ENCODE assay signal across 8 cellular contexts in genomic region chr12:6925239-6925542, GRCh38. TPM values are rescaled to one million over a fixed set of nuclear protein-coding genes. Genes with fewer than 3 reads are reported as not detected.
A peak's percentile ranks its signal among the peaks of the same experiment; 100 is the strongest.
DNase-seq lines count a peak whose midpoint lies in the region; ATAC-seq and TF ChIP-seq lines count a peak whose summit lies in the region.

No MANE protein-coding gene starts in this region.

- TF ChIP-seq CTCF in cardiac muscle cell (IDR thresholded peaks at IDR 0.05; ENCODE audit: low read depth, low read length), result no peak

- H3K4me3 ChIP-seq in cardiac muscle cell (no peak overlapping the region), muscle layer of duodenum (ENCODE audit: low read depth in 1 of 2, low read length in 2 of 2) (peak overlapping the region in 1 of 2 donors; percentile 61), aorta (ENCODE audit: low read length in 2 of 2) (no peak overlapping the region)

- no peak for ATAC-seq in Right ventricle myocardium superior (ENCODE audit: poor library complexity)
- no peak for ATAC-seq in aorta (ENCODE audit: low FRiP score)
- ATAC-seq in HG03280 (IDR thresholded peaks at IDR 0.05; ENCODE audit: unreplicated experiment), result no peak

- peaks cover 39% of the 10 kb centered on the region for H3K4me1 ChIP-seq in cardiac muscle cell (ENCODE audit: low read depth)
- peaks cover 31 to 45% of the 10 kb centered on the region in 2 donors for H3K4me1 ChIP-seq in muscle layer of duodenum (ENCODE audit: control insufficient read depth in 1 of 2, insufficient read depth in 2 of 2, low read length in 2 of 2)
- no peaks in the 10 kb centered on the region for H3K4me1 ChIP-seq in aorta (ENCODE audit: control insufficient read depth in 1 of 2, insufficient read depth in 2 of 2, low read length in 2 of 2)

- H3K27me3 ChIP-seq in cardiac muscle cell (no peaks in the 10 kb centered on the region), muscle layer of duodenum (ENCODE audit: low read depth, low read length) (no peaks in the 10 kb centered on the region), aorta (ENCODE audit: control insufficient read depth in 1 of 2, insufficient read depth in 2 of 2, low read length in 1 of 2) (no peaks in the 10 kb centered on the region)

- intact Hi-C loops in Right ventricle myocardium superior (cut with DNase I) (no loop called here), aorta (cut with DNase I) (loop anchor here (2.0 to 5.0 kb wide), 2 partner anchors 40 to 58 kb away; partner anchors contain the start of gene TPI1 (in 1 of the 2))

- peaks cover 6% of the 10 kb centered on the region for H3K36me3 ChIP-seq in cardiac muscle cell
- H3K36me3 ChIP-seq in muscle layer of duodenum (ENCODE audit: control insufficient read depth in 1 of 2, insufficient read depth in 2 of 2, low read length in 2 of 2), result peaks cover 0 to 14% of the 10 kb centered on the region in 2 donors
- H3K36me3 ChIP-seq in aorta (ENCODE audit: control insufficient read depth in 1 of 2, insufficient read depth in 2 of 2, low read length in 1 of 2), result no peaks in the 10 kb centered on the region

- DNase-seq in cardiac muscle cell (ENCODE audit: low read depth in 1 of 2, low spot score in 1 of 2) (no peak), Right ventricle myocardium superior (no peak), cerebellum (ENCODE audit: low spot score) (peak; percentile 66), aorta (no peak), Ammon's horn (ENCODE audit: low spot score) (no peak), UCSD-AML1 (lab: John Stamatoyannopoulos, UW; ENCODE audit: unreplicated experiment) (no peak)

- peak overlapping the region; percentile 80 for H3K27ac ChIP-seq in cardiac muscle cell
- H3K27ac ChIP-seq in muscle layer of duodenum (ENCODE audit: low read length), result peak overlapping the region; percentile 95
- H3K27ac ChIP-seq in aorta (ENCODE audit: low read depth in 1 of 2, low read length in 2 of 2), result peak overlapping the region; percentile 68 to 94

- H3K9me3 ChIP-seq in cardiac muscle cell (ENCODE audit: low read depth), result no peaks in the 10 kb centered on the region
- no peaks in the 10 kb centered on the region for H3K9me3 ChIP-seq in muscle layer of duodenum (ENCODE audit: control insufficient read depth in 1 of 2, low read length in 2 of 2)
- no peaks in the 10 kb centered on the region for H3K9me3 ChIP-seq in aorta (ENCODE audit: control insufficient read depth, low read length)

- 0 to 8% methylated on average over 1 of the region's 1 CpG for WGBS in aorta, 2 donors

RNA-seq across cellular contexts. Expression of gene ATN1, which starts 2.6 kb away (rescaled TPM):
- total RNA-seq in cardiac muscle cell (28.1 and 46.4 TPM in 2 replicates), Right ventricle myocardium superior (69.7 TPM), cerebellum (16.2 TPM), aorta (100 to 1,000 TPM; 138 to 146 TPM)
- polyA plus RNA-seq in cardiac muscle cell (22.8 and 37.8 TPM in 2 replicates), aorta (100 to 1,000 TPM in 1 of 2 donors, 10 to 100 TPM in 1; 22.7 to 149 TPM)

RNA-seq across cellular contexts. Expression of gene ENO2, which starts 10.8 kb away (rescaled TPM):
- total RNA-seq in cardiac muscle cell, result 56.2 and 87.7 TPM in 2 replicates
- 133 and 154 TPM in 2 replicates for polyA plus RNA-seq in cardiac muscle cell
- total RNA-seq in Right ventricle myocardium superior, result 7.4 TPM
- total RNA-seq in cerebellum, result 95.4 TPM
- total RNA-seq in aorta, result 10 to 100 TPM; 59.0 to 79.5 TPM
- 100 to 1,000 TPM in 1 of 2 donors, 10 to 100 TPM in 1; 14.7 to 116 TPM for polyA plus RNA-seq in aorta

RNA-seq across cellular contexts. Expression of gene RNU7-1, which starts 18.4 kb away (rescaled TPM):
- total RNA-seq in cardiac muscle cell, result not detected in 2 replicates
- not detected in 2 replicates for polyA plus RNA-seq in cardiac muscle cell
- total RNA-seq in Right ventricle myocardium superior, result not detected
- not detected for total RNA-seq in cerebellum
- not detected for total RNA-seq in aorta
- not detected for polyA plus RNA-seq in aorta

RNA-seq across cellular contexts. Expression of gene C12orf57, which starts 18.6 kb away (rescaled TPM):
- total RNA-seq in cardiac muscle cell (260 and 307 TPM in 2 replicates), Right ventricle myocardium superior (251 TPM), cerebellum (131 TPM), aorta (100 to 1,000 TPM; 197 to 233 TPM)
- polyA plus RNA-seq in cardiac muscle cell (154 and 208 TPM in 2 replicates), aorta (1,000 to 10,000 TPM in 1 of 2 donors, 100 to 1,000 TPM in 1; 849 to 1,017 TPM)

RNA-seq across cellular contexts. Expression of gene LRRC23, which starts 20.6 kb away (rescaled TPM):
- 17.5 and 18.8 TPM in 2 replicates for total RNA-seq in cardiac muscle cell
- polyA plus RNA-seq in cardiac muscle cell, result 23.7 and 24.8 TPM in 2 replicates
- 8.2 TPM for total RNA-seq in Right ventricle myocardium superior
- total RNA-seq in cerebellum, result 12.8 TPM
- total RNA-seq in aorta, result 10 to 100 TPM in 1 of 2 donors, 1 to 10 TPM in 1; 5.3 to 11.2 TPM
- polyA plus RNA-seq in aorta, result 10 to 100 TPM; 16.8 to 20.8 TPM
